Comparison of ENCODE assay signal across 1 cellular context in the genomic region with DNA sequence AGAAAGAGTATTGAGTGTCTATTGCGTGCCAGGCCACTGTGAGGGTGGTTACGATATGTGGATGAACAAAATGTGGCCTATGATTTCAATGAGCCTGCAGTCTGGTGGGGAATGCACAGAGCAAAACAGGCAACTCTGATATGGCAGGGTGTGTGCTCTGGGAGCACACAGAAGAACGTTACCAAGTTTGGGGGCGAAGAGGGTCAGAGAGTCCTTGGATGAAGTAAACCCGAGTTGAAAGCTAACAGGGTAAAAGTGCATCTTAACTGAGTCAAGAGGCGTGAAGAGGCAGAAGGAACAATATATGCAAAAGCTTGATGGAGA.
TF ChIP-seq lines count a peak whose summit lies in the region.

No MANE protein-coding gene starts in this region.

TF ChIP-seq in K562, 482 proteins besides CTCF, POLR2A, EP300 and RAD21 (continued from another document):
- TF ChIP-seq, protein P1, sequence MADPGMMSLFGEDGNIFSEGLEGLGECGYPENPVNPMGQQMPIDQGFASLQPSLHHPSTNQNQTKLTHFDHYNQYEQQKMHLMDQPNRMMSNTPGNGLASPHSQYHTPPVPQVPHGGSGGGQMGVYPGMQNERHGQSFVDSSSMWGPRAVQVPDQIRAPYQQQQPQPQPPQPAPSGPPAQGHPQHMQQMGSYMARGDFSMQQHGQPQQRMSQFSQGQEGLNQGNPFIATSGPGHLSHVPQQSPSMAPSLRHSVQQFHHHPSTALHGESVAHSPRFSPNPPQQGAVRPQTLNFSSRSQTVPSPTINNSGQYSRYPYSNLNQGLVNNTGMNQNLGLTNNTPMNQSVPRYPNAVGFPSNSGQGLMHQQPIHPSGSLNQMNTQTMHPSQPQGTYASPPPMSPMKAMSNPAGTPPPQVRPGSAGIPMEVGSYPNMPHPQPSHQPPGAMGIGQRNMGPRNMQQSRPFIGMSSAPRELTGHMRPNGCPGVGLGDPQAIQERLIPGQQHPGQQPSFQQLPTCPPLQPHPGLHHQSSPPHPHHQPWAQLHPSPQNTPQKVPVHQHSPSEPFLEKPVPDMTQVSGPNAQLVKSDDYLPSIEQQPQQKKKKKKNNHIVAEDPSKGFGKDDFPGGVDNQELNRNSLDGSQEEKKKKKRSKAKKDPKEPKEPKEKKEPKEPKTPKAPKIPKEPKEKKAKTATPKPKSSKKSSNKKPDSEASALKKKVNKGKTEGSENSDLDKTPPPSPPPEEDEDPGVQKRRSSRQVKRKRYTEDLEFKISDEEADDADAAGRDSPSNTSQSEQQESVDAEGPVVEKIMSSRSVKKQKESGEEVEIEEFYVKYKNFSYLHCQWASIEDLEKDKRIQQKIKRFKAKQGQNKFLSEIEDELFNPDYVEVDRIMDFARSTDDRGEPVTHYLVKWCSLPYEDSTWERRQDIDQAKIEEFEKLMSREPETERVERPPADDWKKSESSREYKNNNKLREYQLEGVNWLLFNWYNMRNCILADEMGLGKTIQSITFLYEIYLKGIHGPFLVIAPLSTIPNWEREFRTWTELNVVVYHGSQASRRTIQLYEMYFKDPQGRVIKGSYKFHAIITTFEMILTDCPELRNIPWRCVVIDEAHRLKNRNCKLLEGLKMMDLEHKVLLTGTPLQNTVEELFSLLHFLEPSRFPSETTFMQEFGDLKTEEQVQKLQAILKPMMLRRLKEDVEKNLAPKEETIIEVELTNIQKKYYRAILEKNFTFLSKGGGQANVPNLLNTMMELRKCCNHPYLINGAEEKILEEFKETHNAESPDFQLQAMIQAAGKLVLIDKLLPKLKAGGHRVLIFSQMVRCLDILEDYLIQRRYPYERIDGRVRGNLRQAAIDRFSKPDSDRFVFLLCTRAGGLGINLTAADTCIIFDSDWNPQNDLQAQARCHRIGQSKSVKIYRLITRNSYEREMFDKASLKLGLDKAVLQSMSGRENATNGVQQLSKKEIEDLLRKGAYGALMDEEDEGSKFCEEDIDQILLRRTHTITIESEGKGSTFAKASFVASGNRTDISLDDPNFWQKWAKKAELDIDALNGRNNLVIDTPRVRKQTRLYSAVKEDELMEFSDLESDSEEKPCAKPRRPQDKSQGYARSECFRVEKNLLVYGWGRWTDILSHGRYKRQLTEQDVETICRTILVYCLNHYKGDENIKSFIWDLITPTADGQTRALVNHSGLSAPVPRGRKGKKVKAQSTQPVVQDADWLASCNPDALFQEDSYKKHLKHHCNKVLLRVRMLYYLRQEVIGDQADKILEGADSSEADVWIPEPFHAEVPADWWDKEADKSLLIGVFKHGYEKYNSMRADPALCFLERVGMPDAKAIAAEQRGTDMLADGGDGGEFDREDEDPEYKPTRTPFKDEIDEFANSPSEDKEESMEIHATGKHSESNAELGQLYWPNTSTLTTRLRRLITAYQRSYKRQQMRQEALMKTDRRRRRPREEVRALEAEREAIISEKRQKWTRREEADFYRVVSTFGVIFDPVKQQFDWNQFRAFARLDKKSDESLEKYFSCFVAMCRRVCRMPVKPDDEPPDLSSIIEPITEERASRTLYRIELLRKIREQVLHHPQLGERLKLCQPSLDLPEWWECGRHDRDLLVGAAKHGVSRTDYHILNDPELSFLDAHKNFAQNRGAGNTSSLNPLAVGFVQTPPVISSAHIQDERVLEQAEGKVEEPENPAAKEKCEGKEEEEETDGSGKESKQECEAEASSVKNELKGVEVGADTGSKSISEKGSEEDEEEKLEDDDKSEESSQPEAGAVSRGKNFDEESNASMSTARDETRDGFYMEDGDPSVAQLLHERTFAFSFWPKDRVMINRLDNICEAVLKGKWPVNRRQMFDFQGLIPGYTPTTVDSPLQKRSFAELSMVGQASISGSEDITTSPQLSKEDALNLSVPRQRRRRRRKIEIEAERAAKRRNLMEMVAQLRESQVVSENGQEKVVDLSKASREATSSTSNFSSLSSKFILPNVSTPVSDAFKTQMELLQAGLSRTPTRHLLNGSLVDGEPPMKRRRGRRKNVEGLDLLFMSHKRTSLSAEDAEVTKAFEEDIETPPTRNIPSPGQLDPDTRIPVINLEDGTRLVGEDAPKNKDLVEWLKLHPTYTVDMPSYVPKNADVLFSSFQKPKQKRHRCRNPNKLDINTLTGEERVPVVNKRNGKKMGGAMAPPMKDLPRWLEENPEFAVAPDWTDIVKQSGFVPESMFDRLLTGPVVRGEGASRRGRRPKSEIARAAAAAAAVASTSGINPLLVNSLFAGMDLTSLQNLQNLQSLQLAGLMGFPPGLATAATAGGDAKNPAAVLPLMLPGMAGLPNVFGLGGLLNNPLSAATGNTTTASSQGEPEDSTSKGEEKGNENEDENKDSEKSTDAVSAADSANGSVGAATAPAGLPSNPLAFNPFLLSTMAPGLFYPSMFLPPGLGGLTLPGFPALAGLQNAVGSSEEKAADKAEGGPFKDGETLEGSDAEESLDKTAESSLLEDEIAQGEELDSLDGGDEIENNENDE (IDR thresholded peaks at IDR 0.05; ENCODE audit: low read depth, low read length) = no peak
- TF ChIP-seq SIN3A (IDR thresholded peaks at IDR 0.05; ENCODE audit: borderline replicate concordance in 2 of 2, control insufficient read depth in 1 of 2, low read depth in 2 of 2, low read length in 2 of 2) = 0 out of 4 replicates have a peak, but pooled peaks of 1 of the 2 experiments have one; percentile 25
- no peak for TF ChIP-seq TEAD2 (tag; IDR thresholded peaks at IDR 0.05)
- TF ChIP-seq PYGO2 (tag; IDR thresholded peaks at IDR 0.05) = no peak
- TF ChIP-seq NR2C2 (CRISPR knock-in tag; IDR thresholded peaks at IDR 0.05) = no peak
- peak; percentile 18; the same call in 1 of the 2 replicates for TF ChIP-seq NR2C2 (tag; IDR thresholded peaks at IDR 0.05)
- TF ChIP-seq HNRNPH1 (optimal IDR thresholded peaks at IDR 0.05; ENCODE audit: low read depth, low read length) = no peak
- TF ChIP-seq ZNF644 (tag; IDR thresholded peaks at IDR 0.05; ENCODE audit: low read depth) = 0 out of 2 replicates have a peak, but pooled peaks have one; percentile 73
- peak; percentile 80; the same call in 1 of the 2 replicates for TF ChIP-seq ZNF175 (CRISPR knock-in tag; IDR thresholded peaks at IDR 0.05; ENCODE audit: low read depth)
- TF ChIP-seq ZBTB17 (CRISPR knock-in tag; IDR thresholded peaks at IDR 0.05) = no peak
- no peak for TF ChIP-seq HDAC8 (tag; IDR thresholded peaks at IDR 0.05)
- TF ChIP-seq NR0B1 (IDR thresholded peaks at IDR 0.05; ENCODE audit: partially characterized antibody) = no peak
- TF ChIP-seq NFATC3 (IDR thresholded peaks at IDR 0.05) = no peak
- peak; percentile 83; the same call in 1 of the 2 replicates for TF ChIP-seq BRD4 (IDR thresholded peaks at IDR 0.05)
- TF ChIP-seq, protein P2, sequence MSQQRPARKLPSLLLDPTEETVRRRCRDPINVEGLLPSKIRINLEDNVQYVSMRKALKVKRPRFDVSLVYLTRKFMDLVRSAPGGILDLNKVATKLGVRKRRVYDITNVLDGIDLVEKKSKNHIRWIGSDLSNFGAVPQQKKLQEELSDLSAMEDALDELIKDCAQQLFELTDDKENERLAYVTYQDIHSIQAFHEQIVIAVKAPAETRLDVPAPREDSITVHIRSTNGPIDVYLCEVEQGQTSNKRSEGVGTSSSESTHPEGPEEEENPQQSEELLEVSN (IDR thresholded peaks at IDR 0.05; ENCODE audit: borderline replicate concordance in 1 of 2, extremely low read depth in 1 of 2, insufficient read depth in 1 of 2, insufficient read length in 1 of 2, low read depth in 1 of 2, low read length in 1 of 2, poor library complexity in 1 of 2, severe bottlenecking in 1 of 2) = no peak
- TF ChIP-seq ZNF124 (CRISPR knock-in tag; IDR thresholded peaks at IDR 0.05) = no peak
- no peak for TF ChIP-seq NCOA6 (IDR thresholded peaks at IDR 0.05)
- TF ChIP-seq, protein P3, sequence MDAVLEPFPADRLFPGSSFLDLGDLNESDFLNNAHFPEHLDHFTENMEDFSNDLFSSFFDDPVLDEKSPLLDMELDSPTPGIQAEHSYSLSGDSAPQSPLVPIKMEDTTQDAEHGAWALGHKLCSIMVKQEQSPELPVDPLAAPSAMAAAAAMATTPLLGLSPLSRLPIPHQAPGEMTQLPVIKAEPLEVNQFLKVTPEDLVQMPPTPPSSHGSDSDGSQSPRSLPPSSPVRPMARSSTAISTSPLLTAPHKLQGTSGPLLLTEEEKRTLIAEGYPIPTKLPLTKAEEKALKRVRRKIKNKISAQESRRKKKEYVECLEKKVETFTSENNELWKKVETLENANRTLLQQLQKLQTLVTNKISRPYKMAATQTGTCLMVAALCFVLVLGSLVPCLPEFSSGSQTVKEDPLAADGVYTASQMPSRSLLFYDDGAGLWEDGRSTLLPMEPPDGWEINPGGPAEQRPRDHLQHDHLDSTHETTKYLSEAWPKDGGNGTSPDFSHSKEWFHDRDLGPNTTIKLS (IDR thresholded peaks at IDR 0.05; ENCODE audit: borderline replicate concordance, low read depth) = no peak
- peak; percentile 72 for TF ChIP-seq BRD9 (IDR thresholded peaks at IDR 0.05; ENCODE audit: low read depth, partially characterized antibody)
- TF ChIP-seq ZFX (CRISPR knock-in tag; IDR thresholded peaks at IDR 0.05) = peak; percentile 4; the same call in 1 of the 2 replicates
- TF ChIP-seq CHD2 (IDR thresholded peaks at IDR 0.05; ENCODE audit: low read depth, low read length) = no peak
- TF ChIP-seq PML (IDR thresholded peaks at IDR 0.05; ENCODE audit: low read length) = 0 out of 2 replicates have a peak, but pooled peaks have one; percentile 8
- TF ChIP-seq BCL6 (CRISPR knock-in tag; IDR thresholded peaks at IDR 0.05) = no peak
- no peak for TF ChIP-seq ZNF140 (CRISPR knock-in tag; IDR thresholded peaks at IDR 0.05)
- 0 out of 2 replicates have a peak, but pooled peaks have one; percentile 3 for TF ChIP-seq TEAD4 (IDR thresholded peaks at IDR 0.05; ENCODE audit: low read length)
- TF ChIP-seq TEAD4 (CRISPR knock-in tag; IDR thresholded peaks at IDR 0.05; ENCODE audit: borderline replicate concordance) = no peak
- no peak for TF ChIP-seq NFYB (IDR thresholded peaks at IDR 0.05; ENCODE audit: extremely low read depth, insufficient read length)
- no peak; a peak in 1 of 4 replicates for TF ChIP-seq TEAD1 (CRISPR knock-in tag; IDR thresholded peaks at IDR 0.05)
- no peak for TF ChIP-seq KLF10 (CRISPR knock-in tag; IDR thresholded peaks at IDR 0.05)
- 0 out of 2 replicates have a peak, but pooled peaks have one; percentile 8 for TF ChIP-seq HDAC2 (IDR thresholded peaks at IDR 0.05)
- TF ChIP-seq ZNF592 (IDR thresholded peaks at IDR 0.05) = peak; percentile 75
- no peak for TF ChIP-seq MLLT1 (IDR thresholded peaks at IDR 0.05)
